1 cellular context compared by ENCODE assay signal in the genomic region with DNA sequence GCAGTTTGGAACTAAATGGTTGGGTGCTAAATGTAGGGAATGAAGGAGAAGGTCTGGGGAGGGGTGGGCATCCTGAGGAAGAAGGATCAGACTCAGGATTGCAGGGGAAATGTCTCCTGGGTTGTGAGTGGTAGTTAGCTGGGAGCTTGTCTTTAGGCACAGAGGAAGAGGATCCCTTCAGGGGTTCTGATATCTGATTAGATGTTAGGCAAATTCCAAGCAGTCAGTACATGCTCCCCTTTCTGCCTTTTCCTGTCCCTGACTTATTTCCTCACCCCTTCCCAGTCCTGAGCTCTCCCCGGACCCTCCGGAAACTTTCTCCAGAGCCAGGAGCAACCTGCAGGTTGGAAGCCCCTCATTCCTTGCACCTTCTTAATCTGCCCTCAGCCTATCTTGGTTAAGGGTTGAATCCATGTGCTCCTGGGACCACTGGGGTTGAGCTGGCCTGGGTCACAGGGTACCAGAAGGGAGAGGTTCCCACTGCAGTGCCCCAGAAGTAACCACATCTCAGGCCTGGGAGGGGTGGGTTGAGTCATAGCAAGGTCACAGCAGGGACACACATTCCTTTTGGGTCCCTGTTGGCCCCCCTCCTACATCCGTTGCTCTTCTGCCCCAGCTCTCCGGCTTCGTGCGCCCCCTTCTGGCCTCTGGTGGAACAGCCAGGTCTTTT.
TF ChIP-seq lines count a peak whose summit lies in the region.

No MANE protein-coding gene starts in this region.

TF ChIP-seq in A549, 52 proteins besides CTCF, POLR2A, EP300 and RAD21 (continued from another document):
- TF ChIP-seq, protein P1, sequence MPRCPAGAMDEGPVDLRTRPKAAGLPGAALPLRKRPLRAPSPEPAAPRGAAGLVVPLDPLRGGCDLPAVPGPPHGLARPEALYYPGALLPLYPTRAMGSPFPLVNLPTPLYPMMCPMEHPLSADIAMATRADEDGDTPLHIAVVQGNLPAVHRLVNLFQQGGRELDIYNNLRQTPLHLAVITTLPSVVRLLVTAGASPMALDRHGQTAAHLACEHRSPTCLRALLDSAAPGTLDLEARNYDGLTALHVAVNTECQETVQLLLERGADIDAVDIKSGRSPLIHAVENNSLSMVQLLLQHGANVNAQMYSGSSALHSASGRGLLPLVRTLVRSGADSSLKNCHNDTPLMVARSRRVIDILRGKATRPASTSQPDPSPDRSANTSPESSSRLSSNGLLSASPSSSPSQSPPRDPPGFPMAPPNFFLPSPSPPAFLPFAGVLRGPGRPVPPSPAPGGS (IDR thresholded peaks at IDR 0.05), result no peak
- TF ChIP-seq CBX2 (IDR thresholded peaks at IDR 0.05; ENCODE audit: borderline replicate concordance, low read depth), result no peak
- TF ChIP-seq, protein P2, sequence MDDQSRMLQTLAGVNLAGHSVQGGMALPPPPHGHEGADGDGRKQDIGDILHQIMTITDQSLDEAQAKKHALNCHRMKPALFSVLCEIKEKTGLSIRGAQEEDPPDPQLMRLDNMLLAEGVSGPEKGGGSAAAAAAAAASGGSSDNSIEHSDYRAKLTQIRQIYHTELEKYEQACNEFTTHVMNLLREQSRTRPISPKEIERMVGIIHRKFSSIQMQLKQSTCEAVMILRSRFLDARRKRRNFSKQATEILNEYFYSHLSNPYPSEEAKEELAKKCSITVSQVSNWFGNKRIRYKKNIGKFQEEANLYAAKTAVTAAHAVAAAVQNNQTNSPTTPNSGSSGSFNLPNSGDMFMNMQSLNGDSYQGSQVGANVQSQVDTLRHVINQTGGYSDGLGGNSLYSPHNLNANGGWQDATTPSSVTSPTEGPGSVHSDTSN (IDR thresholded peaks at IDR 0.05), result no peak
- no peak for TF ChIP-seq FOXS1 (CRISPR knock-in tag; IDR thresholded peaks at IDR 0.05)
- TF ChIP-seq MAZ (IDR thresholded peaks at IDR 0.05; ENCODE audit: borderline replicate concordance, low read depth, low read length), result no peak
- no peak for TF ChIP-seq HOXA7 (CRISPR knock-in tag; IDR thresholded peaks at IDR 0.05)
- TF ChIP-seq NPAS2 (CRISPR knock-in tag; IDR thresholded peaks at IDR 0.05; ENCODE audit: borderline replicate concordance), result no peak
- no peak for TF ChIP-seq ZNF302 (CRISPR knock-in tag; IDR thresholded peaks at IDR 0.05)
- TF ChIP-seq BHLHE40 (IDR thresholded peaks at IDR 0.05; ENCODE audit: low read depth, low read length), result no peak
- TF ChIP-seq HDAC2 (IDR thresholded peaks at IDR 0.05), result no peak
- peak; percentile 67; the same call in 1 of the 2 replicates for TF ChIP-seq ESRRA (IDR thresholded peaks at IDR 0.05; ENCODE audit: borderline replicate concordance, low read length)
- TF ChIP-seq TP53 (CRISPR knock-in tag; IDR thresholded peaks at IDR 0.05), result no peak
- no peak for TF ChIP-seq ZFP36 (IDR thresholded peaks at IDR 0.05; ENCODE audit: borderline replicate concordance, partially characterized antibody)
- no peak for TF ChIP-seq ZSCAN20 (CRISPR knock-in tag; IDR thresholded peaks at IDR 0.05)
- peak; percentile 32; the same call in 1 of the 2 replicates for TF ChIP-seq GATA3 (IDR thresholded peaks at IDR 0.05; ENCODE audit: borderline replicate concordance)
- TF ChIP-seq, protein P3, sequence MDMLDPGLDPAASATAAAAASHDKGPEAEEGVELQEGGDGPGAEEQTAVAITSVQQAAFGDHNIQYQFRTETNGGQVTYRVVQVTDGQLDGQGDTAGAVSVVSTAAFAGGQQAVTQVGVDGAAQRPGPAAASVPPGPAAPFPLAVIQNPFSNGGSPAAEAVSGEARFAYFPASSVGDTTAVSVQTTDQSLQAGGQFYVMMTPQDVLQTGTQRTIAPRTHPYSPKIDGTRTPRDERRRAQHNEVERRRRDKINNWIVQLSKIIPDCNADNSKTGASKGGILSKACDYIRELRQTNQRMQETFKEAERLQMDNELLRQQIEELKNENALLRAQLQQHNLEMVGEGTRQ (IDR thresholded peaks at IDR 0.05), result no peak
- no peak for TF ChIP-seq CHD4 (IDR thresholded peaks at IDR 0.05; ENCODE audit: borderline replicate concordance)
- TF ChIP-seq RNF2 (IDR thresholded peaks at IDR 0.05; ENCODE audit: borderline replicate concordance, low read depth), result no peak
- no peak for TF ChIP-seq EHMT2 (IDR thresholded peaks at IDR 0.05; ENCODE audit: low read depth)
- TF ChIP-seq, protein P4, sequence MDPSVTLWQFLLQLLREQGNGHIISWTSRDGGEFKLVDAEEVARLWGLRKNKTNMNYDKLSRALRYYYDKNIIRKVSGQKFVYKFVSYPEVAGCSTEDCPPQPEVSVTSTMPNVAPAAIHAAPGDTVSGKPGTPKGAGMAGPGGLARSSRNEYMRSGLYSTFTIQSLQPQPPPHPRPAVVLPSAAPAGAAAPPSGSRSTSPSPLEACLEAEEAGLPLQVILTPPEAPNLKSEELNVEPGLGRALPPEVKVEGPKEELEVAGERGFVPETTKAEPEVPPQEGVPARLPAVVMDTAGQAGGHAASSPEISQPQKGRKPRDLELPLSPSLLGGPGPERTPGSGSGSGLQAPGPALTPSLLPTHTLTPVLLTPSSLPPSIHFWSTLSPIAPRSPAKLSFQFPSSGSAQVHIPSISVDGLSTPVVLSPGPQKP (IDR thresholded peaks at IDR 0.05; ENCODE audit: low read depth, low read length), result no peak
- TF ChIP-seq HEYL (CRISPR knock-in tag; IDR thresholded peaks at IDR 0.05), result no peak
- TF ChIP-seq SREBF2 (IDR thresholded peaks at IDR 0.05), result no peak
- TF ChIP-seq, protein P5, sequence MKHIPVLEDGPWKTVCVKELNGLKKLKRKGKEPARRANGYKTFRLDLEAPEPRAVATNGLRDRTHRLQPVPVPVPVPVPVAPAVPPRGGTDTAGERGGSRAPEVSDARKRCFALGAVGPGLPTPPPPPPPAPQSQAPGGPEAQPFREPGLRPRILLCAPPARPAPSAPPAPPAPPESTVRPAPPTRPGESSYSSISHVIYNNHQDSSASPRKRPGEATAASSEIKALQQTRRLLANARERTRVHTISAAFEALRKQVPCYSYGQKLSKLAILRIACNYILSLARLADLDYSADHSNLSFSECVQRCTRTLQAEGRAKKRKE (CRISPR knock-in tag; IDR thresholded peaks at IDR 0.05; ENCODE audit: low read depth), result no peak
- TF ChIP-seq RARB (CRISPR knock-in tag; IDR thresholded peaks at IDR 0.05), result peak; percentile 97
- TF ChIP-seq, protein P6, sequence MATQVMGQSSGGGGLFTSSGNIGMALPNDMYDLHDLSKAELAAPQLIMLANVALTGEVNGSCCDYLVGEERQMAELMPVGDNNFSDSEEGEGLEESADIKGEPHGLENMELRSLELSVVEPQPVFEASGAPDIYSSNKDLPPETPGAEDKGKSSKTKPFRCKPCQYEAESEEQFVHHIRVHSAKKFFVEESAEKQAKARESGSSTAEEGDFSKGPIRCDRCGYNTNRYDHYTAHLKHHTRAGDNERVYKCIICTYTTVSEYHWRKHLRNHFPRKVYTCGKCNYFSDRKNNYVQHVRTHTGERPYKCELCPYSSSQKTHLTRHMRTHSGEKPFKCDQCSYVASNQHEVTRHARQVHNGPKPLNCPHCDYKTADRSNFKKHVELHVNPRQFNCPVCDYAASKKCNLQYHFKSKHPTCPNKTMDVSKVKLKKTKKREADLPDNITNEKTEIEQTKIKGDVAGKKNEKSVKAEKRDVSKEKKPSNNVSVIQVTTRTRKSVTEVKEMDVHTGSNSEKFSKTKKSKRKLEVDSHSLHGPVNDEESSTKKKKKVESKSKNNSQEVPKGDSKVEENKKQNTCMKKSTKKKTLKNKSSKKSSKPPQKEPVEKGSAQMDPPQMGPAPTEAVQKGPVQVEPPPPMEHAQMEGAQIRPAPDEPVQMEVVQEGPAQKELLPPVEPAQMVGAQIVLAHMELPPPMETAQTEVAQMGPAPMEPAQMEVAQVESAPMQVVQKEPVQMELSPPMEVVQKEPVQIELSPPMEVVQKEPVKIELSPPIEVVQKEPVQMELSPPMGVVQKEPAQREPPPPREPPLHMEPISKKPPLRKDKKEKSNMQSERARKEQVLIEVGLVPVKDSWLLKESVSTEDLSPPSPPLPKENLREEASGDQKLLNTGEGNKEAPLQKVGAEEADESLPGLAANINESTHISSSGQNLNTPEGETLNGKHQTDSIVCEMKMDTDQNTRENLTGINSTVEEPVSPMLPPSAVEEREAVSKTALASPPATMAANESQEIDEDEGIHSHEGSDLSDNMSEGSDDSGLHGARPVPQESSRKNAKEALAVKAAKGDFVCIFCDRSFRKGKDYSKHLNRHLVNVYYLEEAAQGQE (IDR thresholded peaks at IDR 0.05), result no peak
- TF ChIP-seq JUN (IDR thresholded peaks at IDR 0.05), result peak in 1 of 2 experiments; percentile 64; a peak in 3 of 5 replicates
- no peak for TF ChIP-seq POLR2AphosphoS2 (conservative IDR thresholded peaks at IDR 0.05; ENCODE audit: low read length)
- no peak for TF ChIP-seq RCOR1 (IDR thresholded peaks at IDR 0.05; ENCODE audit: low read depth, low read length)
- 0 out of 2 replicates have a peak, but pooled peaks have one; percentile 0 for TF ChIP-seq NFE2L2 (conservative IDR thresholded peaks at IDR 0.05; ENCODE audit: low read length)
- TF ChIP-seq, protein P7, sequence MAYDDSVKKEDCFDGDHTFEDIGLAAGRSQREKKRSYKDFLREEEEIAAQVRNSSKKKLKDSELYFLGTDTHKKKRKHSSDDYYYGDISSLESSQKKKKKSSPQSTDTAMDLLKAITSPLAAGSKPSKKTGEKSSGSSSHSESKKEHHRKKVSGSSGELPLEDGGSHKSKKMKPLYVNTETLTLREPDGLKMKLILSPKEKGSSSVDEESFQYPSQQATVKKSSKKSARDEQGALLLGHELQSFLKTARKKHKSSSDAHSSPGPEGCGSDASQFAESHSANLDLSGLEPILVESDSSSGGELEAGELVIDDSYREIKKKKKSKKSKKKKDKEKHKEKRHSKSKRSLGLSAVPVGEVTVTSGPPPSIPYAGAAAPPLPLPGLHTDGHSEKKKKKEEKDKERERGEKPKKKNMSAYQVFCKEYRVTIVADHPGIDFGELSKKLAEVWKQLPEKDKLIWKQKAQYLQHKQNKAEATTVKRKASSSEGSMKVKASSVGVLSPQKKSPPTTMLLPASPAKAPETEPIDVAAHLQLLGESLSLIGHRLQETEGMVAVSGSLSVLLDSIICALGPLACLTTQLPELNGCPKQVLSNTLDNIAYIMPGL (CRISPR knock-in tag; IDR thresholded peaks at IDR 0.05; ENCODE audit: borderline replicate concordance), result no peak
- no peak for TF ChIP-seq KDM5A (IDR thresholded peaks at IDR 0.05)
- TF ChIP-seq, protein P8, sequence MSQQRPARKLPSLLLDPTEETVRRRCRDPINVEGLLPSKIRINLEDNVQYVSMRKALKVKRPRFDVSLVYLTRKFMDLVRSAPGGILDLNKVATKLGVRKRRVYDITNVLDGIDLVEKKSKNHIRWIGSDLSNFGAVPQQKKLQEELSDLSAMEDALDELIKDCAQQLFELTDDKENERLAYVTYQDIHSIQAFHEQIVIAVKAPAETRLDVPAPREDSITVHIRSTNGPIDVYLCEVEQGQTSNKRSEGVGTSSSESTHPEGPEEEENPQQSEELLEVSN (IDR thresholded peaks at IDR 0.05; ENCODE audit: borderline replicate concordance, low read depth), result no peak
- TF ChIP-seq NR3C1 (IDR thresholded peaks at IDR 0.05), result no peak
- TF ChIP-seq FOSL2 (IDR thresholded peaks at IDR 0.05), result peak; percentile 69
- TF ChIP-seq FOSL2 (CRISPR knock-in tag; IDR thresholded peaks at IDR 0.05), result peak; percentile 84
- no peak for TF ChIP-seq MYC (IDR thresholded peaks at IDR 0.05; ENCODE audit: borderline replicate concordance, low read length)
